8 cellular contexts compared by ENCODE assay signal in the genomic region with DNA sequence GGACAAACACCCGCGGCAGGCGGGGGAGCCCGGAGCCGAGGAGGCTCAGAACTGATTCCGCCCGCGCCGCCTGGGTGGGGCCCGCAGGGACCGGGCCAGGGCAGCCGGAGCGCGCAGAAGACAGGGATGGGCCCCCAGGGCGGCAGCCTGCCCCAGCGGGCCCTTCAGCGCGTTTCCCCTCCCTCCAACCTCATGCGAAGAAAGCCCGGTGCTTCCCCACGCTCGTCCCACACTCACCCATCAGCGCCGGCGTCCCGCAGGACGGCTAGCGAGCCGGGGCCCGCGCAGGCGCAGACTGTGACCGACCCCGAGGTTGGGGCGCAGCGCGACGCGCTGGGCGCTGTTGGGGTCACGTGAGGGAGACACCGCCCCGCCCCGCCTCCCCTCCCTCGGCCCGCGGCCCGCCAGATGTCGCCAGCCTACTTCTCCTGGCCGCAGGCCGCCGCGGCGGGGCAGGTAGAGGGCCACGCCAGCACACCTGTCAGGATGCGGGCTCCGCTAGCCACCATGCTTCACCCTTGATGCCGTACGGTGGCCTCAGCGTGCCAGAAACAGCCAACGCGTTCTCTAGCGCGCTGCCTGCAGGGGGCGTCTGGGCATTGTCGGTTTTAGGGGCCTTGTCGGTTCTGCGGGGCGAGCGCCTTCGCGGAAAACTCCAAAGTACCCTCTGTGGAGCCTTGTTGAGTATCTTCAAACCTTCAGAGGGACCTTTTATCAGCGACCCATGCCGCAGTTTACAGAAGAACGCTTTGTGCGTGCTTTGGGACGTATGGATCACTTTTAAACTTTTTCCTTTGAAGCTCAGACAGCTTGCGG. TPM values are rescaled to one million over a fixed set of nuclear protein-coding genes. Genes with fewer than 3 reads are reported as not detected.
DNase-seq lines count a peak whose midpoint lies in the region; ATAC-seq and TF ChIP-seq lines count a peak whose summit lies in the region.

A gene with protein sequence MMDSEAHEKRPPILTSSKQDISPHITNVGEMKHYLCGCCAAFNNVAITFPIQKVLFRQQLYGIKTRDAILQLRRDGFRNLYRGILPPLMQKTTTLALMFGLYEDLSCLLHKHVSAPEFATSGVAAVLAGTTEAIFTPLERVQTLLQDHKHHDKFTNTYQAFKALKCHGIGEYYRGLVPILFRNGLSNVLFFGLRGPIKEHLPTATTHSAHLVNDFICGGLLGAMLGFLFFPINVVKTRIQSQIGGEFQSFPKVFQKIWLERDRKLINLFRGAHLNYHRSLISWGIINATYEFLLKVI (minus strand): TSS at position 297 of the 816 bp plus-strand sequence. CDS start 15,577 bp downstream, outside the sequence.

- peak within 1 kb of the TSS; percentile 72 for H2BK120ac ChIP-seq in IMR-90 (ENCODE audit: low read depth, low read length)

- peak within 1 kb of the TSS; percentile 96 for H2AFZ ChIP-seq in IMR-90 (replicated peaks; ENCODE audit: low read length, poor library complexity)
- peak within 1 kb of the TSS; percentile 88 for H2AFZ ChIP-seq in OCI-LY7 (ENCODE audit: low read length)

- 2% methylated on average over 26 of the region's 78 CpGs; no CpG with 5 or more reads in 1 of the 2 experiments for WGBS in IMR-90 (ENCODE audit: extremely low coverage in 2 of 2, insufficient read length in 1 of 2), 2 experiments

- H3K36me3 ChIP-seq in IMR-90 (ENCODE audit: control insufficient read depth, insufficient read depth, low read length) (0 out of 2 replicates have a peak, but pooled peaks cover 4% of the 10 kb centered on the region), OCI-LY7 (ENCODE audit: insufficient read depth, low read length) (peaks cover 14% of the 10 kb centered on the region)

- peaks cover 10% of the 10 kb centered on the region for H3K9me1 ChIP-seq in IMR-90 (ENCODE audit: insufficient read depth, low read length)

- H4K20me1 ChIP-seq in IMR-90 (ENCODE audit: insufficient read depth, low read length): no peaks in the 10 kb centered on the region
- peaks cover 14% of the 10 kb centered on the region; the same call in 1 of the 2 replicates for H4K20me1 ChIP-seq in OCI-LY7 (ENCODE audit: insufficient read depth, low read length)

- H3K9me2 ChIP-seq in OCI-LY7 (ENCODE audit: insufficient read depth, low read length): no peaks in the 10 kb centered on the region

- CTCF ChIA-PET in IMR-90 (lab: Yijun Ruan, JAX) (interaction anchor here (0.7 to 1.5 kb wide), 2 partner anchors 10 to 101 kb away, joined by 3 to 6 read pairs; no protein-coding TSS in a partner anchor), OCI-LY7 (lab: Charles Lee; ENCODE audit: unreplicated experiment) (no interaction called here)

- H3K4me3 ChIP-seq in IMR-90 (ENCODE audit: insufficient read depth, low read depth, low read length) (peak within 1 kb of the TSS; percentile 78), OCI-LY7 (ENCODE audit: low read depth, low read length, poor library complexity, severe bottlenecking) (peak within 1 kb of the TSS; percentile 94)

- H3K4me1 ChIP-seq in IMR-90 (ENCODE audit: control insufficient read depth, insufficient read depth, low read length): peaks cover 12% of the 10 kb centered on the region
- H3K4me1 ChIP-seq in OCI-LY7 (ENCODE audit: insufficient read depth, low read length, poor library complexity, severe bottlenecking): peaks cover 24% of the 10 kb centered on the region

- peak; percentile 72 for TF ChIP-seq RAD21 in IMR-90 (IDR thresholded peaks at IDR 0.05; ENCODE audit: low read length)

- 0 out of 2 replicates have a peak within 1 kb of the TSS, but pooled peaks have one; percentile 29 for H2BK20ac ChIP-seq in IMR-90 (ENCODE audit: low read depth, low read length)

- peak within 1 kb of the TSS; percentile 53 for H3K18ac ChIP-seq in IMR-90 (ENCODE audit: low read depth, low read length)

- H3K9me3 ChIP-seq in IMR-90 (ENCODE audit: control insufficient read depth, insufficient read depth, low read length) (no peaks in the 10 kb centered on the region), OCI-LY7 (ENCODE audit: low read length) (no peaks in the 10 kb centered on the region)

- H3K23ac ChIP-seq in IMR-90 (ENCODE audit: low read depth, low read length): peak within 1 kb of the TSS; percentile 66

- peak within 1 kb of the TSS; percentile 83 for H4K91ac ChIP-seq in IMR-90 (ENCODE audit: insufficient read depth, low read depth, low read length)

- peak within 1 kb of the TSS; percentile 72; the same call in 1 of the 2 replicates for H2AK5ac ChIP-seq in IMR-90 (ENCODE audit: low read depth, low read length)

- in situ Hi-C loops in IMR-90 (cut with MboI; ENCODE audit: low sequenced_read_pairs): loop anchor here (10.0 kb wide), 1 partner anchor 319 kb away; no protein-coding TSS in a partner anchor

- POLR2A ChIA-PET in IMR-90 (lab: Charles Lee; ENCODE audit: unreplicated experiment) (no interaction called here), OCI-LY7 (lab: Charles Lee) (interaction anchor here (0.6 to 1.6 kb wide), 4 partner anchors 8 to 104 kb away, joined by 3 to 5 read pairs (median 4); no protein-coding TSS in a partner anchor)

- H3K27ac ChIP-seq in IMR-90 (ENCODE audit: insufficient read depth, low read length) (peak within 1 kb of the TSS; percentile 79), OCI-LY7 (ENCODE audit: low read depth, low read length, poor library complexity, severe bottlenecking) (peak within 1 kb of the TSS; percentile 73), epithelial cell of prostate (peak within 1 kb of the TSS; percentile 83)

- H2AK9ac ChIP-seq in IMR-90 (replicated peaks; ENCODE audit: low read depth, low read length, poor library complexity): peak within 1 kb of the TSS; percentile 93

- intact Hi-C loops in IMR-90 (cut with micrococcal nuclease): loop anchor here (2.0 to 5.0 kb wide), 3 partner anchors 157 to 422 kb away; a partner anchor contains a TSS
- intact Hi-C loops in OCI-LY7 (cut with micrococcal nuclease; ENCODE audit: unreplicated experiment): loop anchor here (1.0 to 5.0 kb wide), 3 partner anchors 157 to 422 kb away; a partner anchor contains a TSS

- TF ChIP-seq POLR2A in IMR-90 (IDR thresholded peaks at IDR 0.05; ENCODE audit: low read depth, low read length): no peak; the same call in 1 of the 2 replicates

- ATAC-seq in GM21528 (IDR thresholded peaks at IDR 0.05; ENCODE audit: low FRiP score, unreplicated experiment) (peak; percentile 86), IMR-90 (ENCODE audit: low read depth) (peak; percentile 85)

- no TSS peak for BruUV-seq in IMR-90 (replicated peaks; lab: Mats Ljungman, UMichigan)
- BruUV-seq in OCI-LY7 (replicated peaks; lab: Mats Ljungman, UMichigan): no TSS peak

- peak within 1 kb of the TSS; percentile 82 for H3K4ac ChIP-seq in IMR-90 (ENCODE audit: low read depth, low read length)

- peaks cover 13 to 37% of the 10 kb centered on the region in 2 experiments for H3K79me1 ChIP-seq in IMR-90 (ENCODE audit: low read depth in 1 of 2, low read length in 2 of 2)

- dilution Hi-C loops in IMR-90 (cut with HindIII; ENCODE audit: low sequenced_read_pairs, unreplicated experiment): loop anchor here (25.0 kb wide), 1 partner anchor 483 kb away; a partner anchor contains a TSS

- peak within 1 kb of the TSS; percentile 90 for H3K14ac ChIP-seq in IMR-90 (replicated peaks; ENCODE audit: low read depth, low read length)

- H2BK15ac ChIP-seq in IMR-90 (ENCODE audit: low read depth, low read length): peak within 1 kb of the TSS; percentile 66; the same call in 1 of the 3 replicates

- peak within 1 kb of the TSS; percentile 97 for H3K4me2 ChIP-seq in IMR-90 (ENCODE audit: low read depth, low read length)
- H3K4me2 ChIP-seq in OCI-LY7 (ENCODE audit: low read length): peak within 1 kb of the TSS; percentile 74

- peak; percentile 80 for DNase-seq in DMS153 treated with DMSO at 0.1 percent for 48 hours (lab: John Stamatoyannopoulos, UW; ENCODE audit: unreplicated experiment)
- DNase-seq in IMR-90: peak; percentile 88
- peak; percentile 97 for DNase-seq in OCI-LY7 (ENCODE audit: low spot score)
- DNase-seq in activated T-cell treated with anti-CD3 and anti-CD28 coated beads for 24 hours (ENCODE audit: low read depth): peak; percentile 92
- DNase-seq in epithelial cell of prostate (ENCODE audit: low read depth, low spot score): peak; percentile 64
- DNase-seq in mucosa of gallbladder (ENCODE audit: low spot score): peak; percentile 96
- DNase-seq in stimulated activated CD8-positive, alpha-beta memory T cell treated with anti-CD3 and anti-CD28 coated beads, Interleukin-4, amount 100 ng/mL, for 48 hours: peak; percentile 99

- peak within 1 kb of the TSS; percentile 85 for H4K5ac ChIP-seq in IMR-90 (ENCODE audit: low read depth, low read length)

- no peaks in the 10 kb centered on the region for H3K27me3 ChIP-seq in IMR-90 (ENCODE audit: control insufficient read depth, insufficient read depth, low read length)

- peak within 1 kb of the TSS; percentile 89 to 95 for H4K8ac ChIP-seq in IMR-90 (ENCODE audit: low read depth in 2 of 2, low read length in 2 of 2)

- H3K56ac ChIP-seq in IMR-90 (ENCODE audit: extremely low read depth, insufficient read depth, low read length): peak within 1 kb of the TSS; percentile 80

- peak within 1 kb of the TSS; percentile 62 for H2BK5ac ChIP-seq in IMR-90 (ENCODE audit: low read depth, low read length, poor library complexity, severe bottlenecking)

- H3K9ac ChIP-seq in IMR-90 (ENCODE audit: low read depth, low read length): peak within 1 kb of the TSS; percentile 97

- H3K79me2 ChIP-seq in OCI-LY7 (ENCODE audit: insufficient read depth, low read depth, low read length): peaks cover 23% of the 10 kb centered on the region; the same call in 1 of the 2 replicates

- TF ChIP-seq CTCF in IMR-90 (conservative IDR thresholded peaks at IDR 0.05; ENCODE audit: low read depth, low read length): peak; percentile 98
- TF ChIP-seq CTCF in OCI-LY7 (conservative IDR thresholded peaks at IDR 0.05; ENCODE audit: low read length): peak; percentile 92

TF ChIP-seq in IMR-90, 13 proteins besides CTCF, POLR2A, EP300 and RAD21 (continues in another document):
- TF ChIP-seq, protein P1, sequence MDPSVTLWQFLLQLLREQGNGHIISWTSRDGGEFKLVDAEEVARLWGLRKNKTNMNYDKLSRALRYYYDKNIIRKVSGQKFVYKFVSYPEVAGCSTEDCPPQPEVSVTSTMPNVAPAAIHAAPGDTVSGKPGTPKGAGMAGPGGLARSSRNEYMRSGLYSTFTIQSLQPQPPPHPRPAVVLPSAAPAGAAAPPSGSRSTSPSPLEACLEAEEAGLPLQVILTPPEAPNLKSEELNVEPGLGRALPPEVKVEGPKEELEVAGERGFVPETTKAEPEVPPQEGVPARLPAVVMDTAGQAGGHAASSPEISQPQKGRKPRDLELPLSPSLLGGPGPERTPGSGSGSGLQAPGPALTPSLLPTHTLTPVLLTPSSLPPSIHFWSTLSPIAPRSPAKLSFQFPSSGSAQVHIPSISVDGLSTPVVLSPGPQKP (IDR thresholded peaks at IDR 0.05; ENCODE audit: borderline replicate concordance, low read depth, low read length): no peak
- TF ChIP-seq RCOR1 (IDR thresholded peaks at IDR 0.05; ENCODE audit: insufficient replicate concordance, low read length) (no peak), NFE2L2 (IDR thresholded peaks at IDR 0.05; ENCODE audit: low read depth, low read length) (no peak)

RNA-seq across cellular contexts. Expression of the gene that starts here (rescaled TPM):
- total RNA-seq in IMR-90 (2012; rRNA removed): 63.0 and 81.6 TPM in 2 replicates
- polyA plus RNA-seq in IMR-90 (2012; rRNA removed): 10.6 and 14.1 TPM in 2 replicates
- 8.0 and 8.1 TPM in 2 replicates for polyA plus RNA-seq in IMR-90 (2012; cell fraction: cytosol; rRNA removed)
- 4.5 and 18.3 TPM in 2 replicates for polyA plus RNA-seq in IMR-90 (2012; cell fraction: nucleus; rRNA removed; ENCODE audit: low replicate concordance)
- 20.1 and 31.8 TPM in 2 replicates for total RNA-seq in OCI-LY7 (2014; rRNA removed; shearing (Covaris generic))
- 32.4 and 34.3 TPM in 2 replicates for total RNA-seq in OCI-LY7 (2022)
- 29.0 TPM for total RNA-seq in mucosa of gallbladder

Comparison
In these comparisons a context has a peak if more than half of its experiments do, and no peak if none do; other contexts are left out.
1. Peak in every context shown above with its lines: DNase-seq, ATAC-seq, H3K4me3 ChIP-seq and H3K27ac ChIP-seq.